Comparison of ENCODE assay signal across 18 cellular contexts in the genomic region with DNA sequence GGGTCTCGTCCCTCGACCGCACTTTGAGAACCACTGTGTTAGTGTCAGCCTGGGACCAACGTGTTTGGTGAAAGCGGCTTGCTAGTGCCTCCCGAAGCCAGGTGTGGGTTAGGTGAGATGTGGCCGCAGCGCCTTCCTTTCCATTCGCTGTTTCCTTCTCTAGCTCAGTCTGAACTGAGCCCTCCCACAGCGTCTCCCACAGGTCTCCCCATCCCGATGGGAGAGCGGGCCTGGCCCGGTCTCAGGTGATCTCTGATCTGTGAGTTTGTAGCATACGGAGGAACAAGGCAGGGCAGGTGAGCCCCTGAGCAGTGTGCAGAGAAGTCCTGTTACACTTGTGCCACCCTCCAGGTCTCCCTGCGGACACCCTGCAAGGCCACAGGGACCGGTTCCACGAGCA.
"Had no signal": no experiment of that assay in that cellular context is flagged by ENCODE, and none has a peak within 500 bp of the region (broad histone marks: within the 10 kb centered on the region; RNA-seq: fewer than 3 reads in every experiment).

No MANE protein-coding gene starts in this region.

- ATAC-seq: esophagus mucosa, heart left ventricle, lower lobe of right lung, natural killer cell, pancreas, right cardiac atrium, upper lobe of right lung had no signal

- H3K4me3 ChIP-seq: coronary artery, heart left ventricle, left ventricle myocardium inferior, lower lobe of right lung, pancreas, suprapubic skin, tibial nerve, upper lobe of right lung, vagina had no signal

- DNase-seq: effector CD8-positive, alpha-beta T cell; hippocampal formation; islet precursor cell; left ventricle myocardium inferior; lower lobe of right lung; natural killer cell; small intestine; stimulated activated CD4-positive, alpha-beta T cell treated with anti-CD3 and anti-CD28 coated beads, Interleukin-12 subunit alpha, Interleukin-12 subunit beta, amount 100 ng/mL, for 4 hours; stimulated activated naive CD4-positive, alpha-beta T cell treated with Interleukin-2 at 50 U/mL for 16 hours; upper lobe of right lung had no signal

- H3K4me1 ChIP-seq: pancreas had no signal

- H3K27ac ChIP-seq: coronary artery, heart left ventricle, left ventricle myocardium inferior, lower lobe of right lung, pancreas, suprapubic skin, upper lobe of right lung had no signal

- H3K9me3 ChIP-seq: heart left ventricle, left ventricle myocardium inferior, lower lobe of right lung, pancreas, suprapubic skin, tibial nerve, upper lobe of right lung, vagina had no signal

- H3K27me3 ChIP-seq: heart left ventricle, pancreas, suprapubic skin, tibial nerve, upper lobe of right lung, vagina had no signal
